ENCODE assay signal across 26 cellular contexts in the genomic region with DNA sequence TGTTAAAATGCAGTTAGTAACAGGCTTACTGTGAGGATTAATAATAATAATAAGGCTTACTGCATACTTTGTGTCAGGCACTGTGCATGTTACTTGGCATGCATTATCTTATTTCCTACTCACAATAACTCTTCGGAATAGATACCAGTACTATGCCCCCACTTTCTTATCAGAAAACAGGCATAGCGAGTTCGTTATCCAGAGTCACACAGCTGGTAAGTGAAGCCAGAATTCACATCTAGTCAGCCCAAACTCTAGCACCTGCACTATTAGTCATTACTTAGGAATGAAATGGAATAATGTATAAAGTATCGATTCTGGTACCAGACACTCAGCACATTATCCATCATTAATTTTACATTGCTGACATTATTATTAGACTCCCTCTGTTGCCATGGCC.
"Had no signal": no experiment of that assay in that cellular context is flagged by ENCODE, and none has a peak within 500 bp of the region (broad histone marks: within the 10 kb centered on the region; RNA-seq: fewer than 3 reads in every experiment).

No MANE protein-coding gene starts in this region.

- H3K36me3 Mint-ChIP-seq: memory B cell; natural killer cell; stimulated activated effector memory CD8-positive, alpha-beta T cell treated with anti-CD3 and anti-CD28 coated beads, Interleukin-12 subunit alpha, Interleukin-12 subunit beta, amount 100 ng/mL, for 72 hours had no signal

- H3K27me3 ChIP-seq: gastrocnemius medialis, neutrophil, right lobe of liver, stomach, thyroid gland had no signal

- H3K4me3 ChIP-seq: coronary artery, gastrocnemius medialis, lung, right lobe of liver, smooth muscle cell, stomach, thyroid gland had no signal

- H3K4me3 Mint-ChIP-seq: memory B cell; natural killer cell; neural crest cell; stimulated activated effector memory CD8-positive, alpha-beta T cell treated with anti-CD3 and anti-CD28 coated beads, Interleukin-12 subunit alpha, Interleukin-12 subunit beta, amount 100 ng/mL, for 72 hours had no signal

- H3K79me2 ChIP-seq: parathyroid adenoma had no signal

- H3K27ac Mint-ChIP-seq: memory B cell; natural killer cell; progenitor cell of endocrine pancreas; stimulated activated effector memory CD8-positive, alpha-beta T cell treated with anti-CD3 and anti-CD28 coated beads, Interleukin-12 subunit alpha, Interleukin-12 subunit beta, amount 100 ng/mL, for 72 hours had no signal

- H3K36me3 ChIP-seq: gastrocnemius medialis, neutrophil, right lobe of liver, stomach, thyroid gland had no signal

- H3K9me3 Mint-ChIP-seq: memory B cell; natural killer cell; neural crest cell; stimulated activated effector memory CD8-positive, alpha-beta T cell treated with anti-CD3 and anti-CD28 coated beads, Interleukin-12 subunit alpha, Interleukin-12 subunit beta, amount 100 ng/mL, for 72 hours had no signal

- H3K9me3 ChIP-seq: gastrocnemius medialis, neutrophil, right lobe of liver, stomach, thyroid gland had no signal

- H3K27ac ChIP-seq: coronary artery, gastrocnemius medialis, neutrophil, parathyroid adenoma, right lobe of liver, stomach had no signal

- ATAC-seq: esophagus mucosa; left lobe of liver; natural killer cell; right lobe of liver; stimulated activated effector memory CD8-positive, alpha-beta T cell treated with anti-CD3 and anti-CD28 coated beads, Interleukin-12 subunit alpha, Interleukin-12 subunit beta, amount 100 ng/mL, for 72 hours had no signal

- H3K4me1 Mint-ChIP-seq: memory B cell; natural killer cell; stimulated activated effector memory CD8-positive, alpha-beta T cell treated with anti-CD3 and anti-CD28 coated beads, Interleukin-12 subunit alpha, Interleukin-12 subunit beta, amount 100 ng/mL, for 72 hours had no signal

- DNase-seq: dermis blood vessel endothelial cell; effector memory CD4-positive, alpha-beta T cell; foreskin fibroblast; head of caudate nucleus; kidney; natural killer cell; right lobe of liver; stimulated activated CD4-positive, alpha-beta T cell treated with anti-CD3 and anti-CD28 coated beads, Interleukin-12 subunit alpha, Interleukin-12 subunit beta, amount 100 ng/mL, for 4 hours; stimulated activated CD4-positive, alpha-beta T cell treated with anti-CD3 and anti-CD28 coated beads, Interleukin-1b, Interleukin-23, amount 100 ng/mL, for 48 hours; stimulated activated CD4-positive, alpha-beta T cell treated with anti-CD3 and anti-CD28 coated beads, Interleukin-4, amount 100 ng/mL, for 24 hours; stimulated activated naive CD4-positive, alpha-beta T cell treated with Interleukin-2 at 50 U/mL for 16 hours; stomach; trophoblast cell had no signal

- H3K4me1 ChIP-seq: right lobe of liver, stomach had no signal

- H3K4me2 ChIP-seq: smooth muscle cell had no signal

- H3K9ac ChIP-seq: parathyroid adenoma had no signal

- H2AFZ ChIP-seq: parathyroid adenoma had no signal
